In the genomic region with DNA sequence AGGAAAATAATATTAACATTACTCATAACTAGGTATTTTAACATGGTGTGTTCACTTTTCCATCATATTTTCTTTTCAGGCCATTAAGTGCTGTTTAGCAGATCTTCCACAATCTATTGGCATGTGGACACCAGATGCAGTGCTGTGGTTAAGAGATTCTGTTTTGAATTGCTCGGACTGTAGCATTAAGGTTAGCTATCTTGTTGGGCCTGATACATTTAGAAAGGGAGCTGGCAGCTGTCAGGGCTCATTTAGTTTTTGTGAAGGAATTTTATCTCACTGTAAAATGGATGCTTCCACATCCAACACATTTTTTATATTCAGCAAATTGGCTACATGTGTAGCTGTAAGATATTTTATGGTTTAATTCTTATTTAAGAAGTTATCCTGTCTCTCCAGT, we compare ENCODE assay signal across 29 cellular contexts. TPM values are rescaled to one million over a fixed set of nuclear protein-coding genes. Genes with fewer than 3 reads are reported as not detected.
DNase-seq lines count a peak whose midpoint lies in the region; ATAC-seq, FAIRE-seq and TF ChIP-seq lines count a peak whose summit lies in the region.
"Had no signal": no experiment of that assay in that cellular context is flagged by ENCODE, and none has a peak within 500 bp of the region (broad histone marks: within the 10 kb centered on the region; RNA-seq: fewer than 3 reads in every experiment).

No MANE protein-coding gene starts in this region.

- CTCF ChIA-PET in K562 (lab: Yijun Ruan, JAX; ENCODE audit: low intra/inter-chr PET ratio), result no interaction called here

- TF ChIP-seq CTCF in AG10803 (conservative IDR thresholded peaks at IDR 0.05; ENCODE audit: low read length) (no peak), HFF-Myc (IDR thresholded peaks at IDR 0.05; ENCODE audit: low read depth, low read length, missing control alignments) (no peak), K562 (IDR thresholded peaks at IDR 0.05 in 2 of 3, conservative IDR thresholded peaks at IDR 0.05 in 1 of 3; ENCODE audit: insufficient read depth in 2 of 3, low read depth in 1 of 3, low read length in 3 of 3) (no peak), body of pancreas (IDR thresholded peaks at IDR 0.05) (no peak)

- no peak for ATAC-seq in K562
- ATAC-seq in body of pancreas, result no peak
- no peak for ATAC-seq in HG03342 (IDR thresholded peaks at IDR 0.05; ENCODE audit: unreplicated experiment)
- ATAC-seq in HG03457 (IDR thresholded peaks at IDR 0.05; ENCODE audit: unreplicated experiment), result no peak
- ATAC-seq: HepG2, PC-3 had no signal

- DNase-seq in AG10803 (ENCODE audit: low read depth) (peak; percentile 77), HFF-Myc (ENCODE audit: extremely low read depth, low read depth) (peak; percentile 78), K562 (ENCODE audit: extremely low read depth in 1 of 4, low spot score in 3 of 4) (no peak), iris pigment epithelial cell (ENCODE audit: low read depth) (peak; percentile 19), body of pancreas (no peak), SJCRH30 (no peak)
- DNase-seq: AML-193; C1 segment of cervical spinal cord; CD4-positive, alpha-beta memory T cell; COR-L47; DMS 273 treated with DMSO at 0.1 percent for 48 hours; DMS79; GF-D8; GOT3; HCEC 1CT; KBM-7; MG63; NCI-H1105 treated with DMSO at 0.1 percent for 48 hours; NCI-H146; NCI-H1930; NCI-H446; NCI-H524 treated with DMSO at 0.1 percent for 48 hours; NCI-H774; NK-92 treated with Interleukin-12 subunit alpha and Interleukin-12 subunit beta, amount 100 ng/mL, for 24 hours; PC-3; Right ventricle myocardium superior had no signal

- H3K36me3 ChIP-seq in K562 (ENCODE audit: control insufficient read depth, insufficient read depth, low read length), result peaks cover 4% of the 10 kb centered on the region; the same call in 1 of the 3 replicates
- peaks cover 0 to 4% of the 10 kb centered on the region in 2 donors for H3K36me3 ChIP-seq in body of pancreas (replicated peaks in 1 of 2; ENCODE audit: insufficient read depth in 1 of 2, low read depth in 2 of 2)
- no peaks in the 10 kb centered on the region for H3K36me3 ChIP-seq in SJCRH30
- H3K36me3 ChIP-seq: MG63 had no signal

- H4K20me1 ChIP-seq in K562 (replicated peaks; ENCODE audit: control insufficient read depth, insufficient read depth, low read length), result no peaks in the 10 kb centered on the region

- H3K27me3 ChIP-seq in K562 (ENCODE audit: control insufficient read depth in 2 of 2, insufficient read depth in 2 of 2, low read length in 2 of 2) (no peaks in the 10 kb centered on the region), body of pancreas (no peaks in the 10 kb centered on the region), SJCRH30 (no peaks in the 10 kb centered on the region)
- H3K27me3 ChIP-seq: MG63 had no signal

- no TSS peak for BruUV-seq in K562 (replicated peaks; lab: Mats Ljungman, UMichigan)

- TF ChIP-seq RAD21 in K562 (CRISPR knock-in tag; conservative IDR thresholded peaks at IDR 0.05 in 1 of 2, IDR thresholded peaks at IDR 0.05 in 1 of 2), result no peak

- no peaks in the 10 kb centered on the region for H3K9me3 ChIP-seq in K562 (replicated peaks; ENCODE audit: control insufficient read depth, insufficient read depth, low read depth, low read length)
- no peaks in the 10 kb centered on the region for H3K9me3 ChIP-seq in body of pancreas
- no peaks in the 10 kb centered on the region for H3K9me3 ChIP-seq in SJCRH30 (replicated peaks)
- H3K9me3 ChIP-seq: MG63 had no signal

- TF ChIP-seq POLR2A in K562 (conservative IDR thresholded peaks at IDR 0.05) (no peak), body of pancreas (IDR thresholded peaks at IDR 0.05) (no peak)

- no peaks in the 10 kb centered on the region for H3K4me1 ChIP-seq in K562 (replicated peaks in 1 of 2; ENCODE audit: control insufficient read depth in 2 of 2, insufficient read depth in 2 of 2, low read length in 2 of 2)
- peaks cover 10% of the 10 kb centered on the region for H3K4me1 ChIP-seq in body of pancreas
- H3K4me1 ChIP-seq in SJCRH30, result no peaks in the 10 kb centered on the region

- H3K9ac ChIP-seq in K562 (ENCODE audit: insufficient read depth in 1 of 2, low read depth in 2 of 2, low read length in 2 of 2), result no peak overlapping the region

- no peak for TF ChIP-seq EP300 in K562 (IDR thresholded peaks at IDR 0.05; ENCODE audit: low read length)

- 33% methylated on average over 1 of the region's 1 CpG for WGBS in K562 (ENCODE audit: insufficient coverage, low coverage, missing lambda C conversion rate)
- 92 to 97% methylated on average over 1 of the region's 1 CpG for WGBS in body of pancreas, 2 donors

- in situ Hi-C loops in K562 (cut with MboI), result no loop called here

- intact Hi-C loops in K562 (cut with micrococcal nuclease), result no loop called here
- intact Hi-C loops in body of pancreas (cut with DNase I), result no loop called here

- H3K79me2 ChIP-seq in K562 (ENCODE audit: control insufficient read depth, insufficient read depth, low read length), result no peaks in the 10 kb centered on the region

- H3K9me1 ChIP-seq in K562 (ENCODE audit: control insufficient read depth, insufficient read depth, low read length), result no peaks in the 10 kb centered on the region

- FAIRE-seq in K562 (lab: Jason Lieb, UNC), result no peak
- FAIRE-seq: HepG2 had no signal

- POLR2A ChIA-PET in K562 (lab: Yijun Ruan, JAX), result no interaction called here

- no peak overlapping the region for H3K4me2 ChIP-seq in K562 (ENCODE audit: insufficient read depth, low read length)

- no peak overlapping the region for H3K27ac ChIP-seq in K562 (ENCODE audit: extremely low read depth, low read depth, low read length)
- no peak overlapping the region for H3K27ac ChIP-seq in body of pancreas
- H3K27ac ChIP-seq in SJCRH30, result no peak overlapping the region

- H2AFZ ChIP-seq in K562 (ENCODE audit: low read depth, low read length), result no peak overlapping the region

- H3K4me3 ChIP-seq in AG10803 (ENCODE audit: low read length), result no peak overlapping the region
- H3K4me3 ChIP-seq in HFF-Myc (replicated peaks; ENCODE audit: low read depth, low read length), result no peak overlapping the region
- H3K4me3 ChIP-seq in K562, result no peak overlapping the region
- no peak overlapping the region for H3K4me3 ChIP-seq in body of pancreas
- H3K4me3 ChIP-seq in SJCRH30, result no peak overlapping the region
- H3K4me3 ChIP-seq: MG63 had no signal

TF ChIP-seq in K562, 482 proteins besides CTCF, POLR2A, EP300 and RAD21:
- TF ChIP-seq HDAC1 (IDR thresholded peaks at IDR 0.05) (no peak), FOXM1 (IDR thresholded peaks at IDR 0.05; ENCODE audit: low read depth) (no peak), FOXM1 (CRISPR knock-in tag; IDR thresholded peaks at IDR 0.05; ENCODE audit: low read depth) (no peak), CBFA2T3 (IDR thresholded peaks at IDR 0.05) (peak; percentile 23)

RNA-seq across cellular contexts. Expression of a gene that starts 20.7 kb away (rescaled TPM):
- total RNA-seq in K562 (2011; cell fraction: chromatin; rRNA removed; ENCODE audit: low replicate concordance), result 24.3 and 41.9 TPM in 2 replicates
- 11.5 and 13.8 TPM in 2 replicates for total RNA-seq in K562 (2011; cell fraction: nucleolus; rRNA removed)
- total RNA-seq in K562 (2011; cell fraction: nucleoplasm; rRNA removed), result 19.4 and 22.3 TPM in 2 replicates
- total RNA-seq in K562 (2014; rRNA removed) (10.4 and 11.3 TPM in 2 replicates), K562 (2014; rRNA removed; fragmentation: Illumina TruSeq; extraction: Trizol) (16.4 and 17.8 TPM in 2 replicates), K562 (2015; rRNA removed; fragmentation: Illumina TruSeq; extraction: Trizol) (7.1 TPM in 2 replicates), K562 (2021) (29.3 and 34.7 TPM in 2 replicates), body of pancreas (10 to 100 TPM in 1 of 2 donors, 1 to 10 TPM in 1; 9.2 to 16.1 TPM)
- polyA plus RNA-seq in K562 (2011; rRNA removed) (6.7 and 11.4 TPM in 2 replicates), K562 (2014; fragmentation: Illumina TruSeq; extraction: Trizol) (38.5 and 41.2 TPM in 2 replicates), K562 (2014; fragmentation: Nextera tagmentation; extraction: Ambion mirVana) (10 to 100 TPM; 11.6 to 14.2 TPM), K562 (2014; rRNA removed) (15.5 and 16.7 TPM in 2 replicates)
- 5.6 and 9.8 TPM in 2 replicates for polyA plus RNA-seq in K562 (2011; cell fraction: cytosol; rRNA removed)
- polyA plus RNA-seq in K562 (2011; cell fraction: nucleus; rRNA removed), result 14.9 and 18.0 TPM in 2 replicates
- 22.1 and 24.1 TPM in 2 replicates for polyA plus RNA-seq in K562 (2012)
- 12.1 and 12.2 TPM in 2 replicates for polyA minus RNA-seq in K562 (2011; rRNA and poly(A)+ RNA removed)
- 11.6 and 13.2 TPM in 2 replicates for polyA minus RNA-seq in K562 (2011; cell fraction: cytosol; rRNA and poly(A)+ RNA removed)
- 4.0 and 8.1 TPM in 2 replicates for polyA minus RNA-seq in K562 (2011; cell fraction: nucleus; rRNA and poly(A)+ RNA removed)
- 0.43 and 0.55 TPM in 2 replicates for total RNA-seq in SJCRH30 (2014; rRNA removed; shearing (Covaris generic))
- total RNA-seq: PC-3 had no signal

Comparison
In these comparisons a context has a peak if more than half of its experiments do, and no peak if none do; other contexts are left out.
1. DNase-seq: peak in AG10803 (single experiment), HFF-Myc (single experiment) and iris pigment epithelial cell (single experiment); none in K562 (0 of 4), body of pancreas (0 of 4) and SJCRH30 (0 of 2).